14 cellular contexts compared by ENCODE assay signal in genomic region chr19:44725684-44726083, GRCh38.
DNase-seq lines count a peak whose midpoint lies in the region; ATAC-seq lines count a peak whose summit lies in the region.
"Had no signal": no experiment of that assay in that cellular context is flagged by ENCODE, and none has a peak within 500 bp of the region (broad histone marks: within the 10 kb centered on the region; RNA-seq: fewer than 3 reads in every experiment).

No MANE protein-coding gene starts in this region.

- no peaks in the 10 kb centered on the region for H3K9me3 Mint-ChIP-seq in dendritic cell treated with granulocyte-macrophage colony-stimulating factor and Interleukin-4, amounts not matched to agents 40 ng/mL and 50 ng/mL, for 4 days
- H3K9me3 Mint-ChIP-seq: activated naive CD4-positive, alpha-beta T cell treated with anti-CD3 and anti-CD28 coated beads, Interleukin-2, amount 10 ng/mL, durations not matched to agents 7 days and 5 days had no signal

- H2AFZ ChIP-seq in ACC112 (ENCODE audit: low read length, unreplicated experiment), result peak overlapping the region; percentile 21

- H3K4me1 ChIP-seq in ACC112 (ENCODE audit: control insufficient read depth, insufficient read depth, low read length, unreplicated experiment) (peaks cover 11% of the 10 kb centered on the region), muscle layer of duodenum (ENCODE audit: control insufficient read depth in 1 of 2, insufficient read depth in 2 of 2, low read length in 2 of 2) (peaks cover 8 to 16% of the 10 kb centered on the region in 2 donors)

- no peaks in the 10 kb centered on the region for H3K79me2 ChIP-seq in ACC112 (ENCODE audit: control insufficient read depth, insufficient read depth, low read length, unreplicated experiment)

- H3K4me1 Mint-ChIP-seq in dendritic cell treated with granulocyte-macrophage colony-stimulating factor and Interleukin-4, amounts not matched to agents 40 ng/mL and 50 ng/mL, for 4 days (ENCODE audit: low read depth), result peaks cover 82% of the 10 kb centered on the region

- H3K27me3 Mint-ChIP-seq in dendritic cell treated with granulocyte-macrophage colony-stimulating factor and Interleukin-4, amounts not matched to agents 40 ng/mL and 50 ng/mL, for 4 days, result peaks cover 1% of the 10 kb centered on the region

- intact Hi-C loops in dendritic cell treated with granulocyte-macrophage colony-stimulating factor and Interleukin-4, amounts not matched to agents 40 ng/mL and 50 ng/mL, for 4 days (cut with micrococcal nuclease), result loop anchor here (2.0 to 10.0 kb wide), 2 partner anchors 23 to 119 kb away; partner anchors contain the start of genes BCL3 and NECTIN2

- H3K27ac ChIP-seq in ACC112 (ENCODE audit: low read depth, low read length) (no peak overlapping the region), muscle layer of duodenum (ENCODE audit: low read length) (peak overlapping the region; percentile 72)

- H3K27me3 ChIP-seq in ACC112 (ENCODE audit: insufficient read depth, low read length) (no peaks in the 10 kb centered on the region), muscle layer of duodenum (ENCODE audit: low read depth, low read length) (no peaks in the 10 kb centered on the region)

- no peak overlapping the region for H3K4me3 Mint-ChIP-seq in dendritic cell treated with granulocyte-macrophage colony-stimulating factor and Interleukin-4, amounts not matched to agents 40 ng/mL and 50 ng/mL, for 4 days
- H3K4me3 Mint-ChIP-seq: activated naive CD4-positive, alpha-beta T cell treated with anti-CD3 and anti-CD28 coated beads, Interleukin-2, amount 10 ng/mL, durations not matched to agents 7 days and 5 days had no signal

- H3K9me3 ChIP-seq in muscle layer of duodenum (ENCODE audit: control insufficient read depth in 1 of 2, low read length in 2 of 2), result no peaks in the 10 kb centered on the region

- peak overlapping the region; percentile 40 for H3K27ac Mint-ChIP-seq in dendritic cell treated with granulocyte-macrophage colony-stimulating factor and Interleukin-4, amounts not matched to agents 40 ng/mL and 50 ng/mL, for 4 days

- ATAC-seq in HG02642 (IDR thresholded peaks at IDR 0.05; ENCODE audit: poor library complexity, unreplicated experiment), result no peak
- ATAC-seq in HG02981 (IDR thresholded peaks at IDR 0.05; ENCODE audit: unreplicated experiment), result no peak

- no peaks in the 10 kb centered on the region for H3K36me3 ChIP-seq in ACC112 (ENCODE audit: insufficient read depth, low read length)
- no peaks in the 10 kb centered on the region for H3K36me3 ChIP-seq in muscle layer of duodenum (ENCODE audit: control insufficient read depth in 1 of 2, insufficient read depth in 2 of 2, low read length in 2 of 2)

- peak; percentile 5 for DNase-seq in HuH-7 (ENCODE audit: low spot score)
- DNase-seq in COLO829 (ENCODE audit: low spot score), result no peak
- DNase-seq in NCI-H1092 (lab: John Stamatoyannopoulos, UW), result no peak
- DNase-seq: activated CD4-positive, alpha-beta T cell treated with anti-CD3 and anti-CD28 coated beads, Interleukin-2, amount 50 U/mL, for 1 hour; activated naive CD4-positive, alpha-beta T cell treated with anti-CD3 and anti-CD28 coated beads, Interleukin-2, amount 10 ng/mL, durations not matched to agents 7 days and 5 days; foreskin melanocyte; Kasumi-1; NCI-H774; stimulated activated CD4-positive, alpha-beta T cell treated with anti-CD3 and anti-CD28 coated beads, Interleukin-2, amount 100 ng/mL, for 48 hours had no signal

- H3K4me3 ChIP-seq in ACC112 (ENCODE audit: low read depth, low read length) (no peak overlapping the region), muscle layer of duodenum (ENCODE audit: low read depth in 1 of 2, low read length in 2 of 2) (no peak overlapping the region)

- H3K36me3 Mint-ChIP-seq in dendritic cell treated with granulocyte-macrophage colony-stimulating factor and Interleukin-4, amounts not matched to agents 40 ng/mL and 50 ng/mL, for 4 days (ENCODE audit: low read depth), result no peaks in the 10 kb centered on the region
- H3K36me3 Mint-ChIP-seq: activated naive CD4-positive, alpha-beta T cell treated with anti-CD3 and anti-CD28 coated beads, Interleukin-2, amount 10 ng/mL, durations not matched to agents 7 days and 5 days had no signal
